ENCODE assay signal across 15 cellular contexts in genomic region chr7:68691261-68692216, GRCh38.
A peak's percentile ranks its signal among the peaks of the same experiment; 100 is the strongest.
DNase-seq lines count a peak whose midpoint lies in the region; TF ChIP-seq lines count a peak whose summit lies in the region.
"Had no signal": no experiment of that assay in that cellular context is flagged by ENCODE, and none has a peak within 500 bp of the region (broad histone marks: within the 10 kb centered on the region; RNA-seq: fewer than 3 reads in every experiment).

No MANE protein-coding gene starts in this region.

- 75 to 81% (median 76%) methylated on average over 12 of the region's 12 CpGs for WGBS in spleen, 5 donors

- intact Hi-C loops in spleen (cut with DNase I; ENCODE audit: low total_unique reads): no loop called here

- in situ Hi-C loops in astrocyte of the spinal cord (cut with HindIII; ENCODE audit: low sequenced_read_pairs): no loop called here

- H3K27me3 ChIP-seq in spleen (replicated peaks in 1 of 7): no peaks in the 10 kb centered on the region

- TF ChIP-seq POLR2A in spleen (IDR thresholded peaks at IDR 0.05): no peak

- TF ChIP-seq CTCF in astrocyte of the spinal cord (IDR thresholded peaks at IDR 0.05; ENCODE audit: low read depth, low read length): no peak
- TF ChIP-seq CTCF in spleen (IDR thresholded peaks at IDR 0.05 in 8 of 11, conservative IDR thresholded peaks at IDR 0.05 in 3 of 11): no peak

- DNase-seq in NCI-H748 (lab: John Stamatoyannopoulos, UW; ENCODE audit: unreplicated experiment) (peak; percentile 50), NCI-H748 treated with DMSO at 0.1 percent for 48 hours (lab: John Stamatoyannopoulos, UW) (no peak), astrocyte of the spinal cord (ENCODE audit: low read depth, low spot score) (peak; percentile 88), kidney glomerular epithelial cell (lab: John Stamatoyannopoulos, UW) (peak; percentile 90), 8988T (no peak), spleen (no peak), NCI-H1694 (lab: John Stamatoyannopoulos, UW) (no peak)
- DNase-seq in activated CD4-positive, CD25-positive, alpha-beta regulatory T cell (lab: John Stamatoyannopoulos, UW): no peak
- DNase-seq: activated CD4-positive, alpha-beta T cell treated with anti-CD3 and anti-CD28 coated beads, Interleukin-2, amount 10 ng/mL, durations not matched to agents 7 days and 5 days; NCI-H1105 treated with DMSO at 0.1 percent for 48 hours; NCI-H510A; nephron progenitor cell; stimulated activated CD4-positive, alpha-beta T cell treated with anti-CD3 and anti-CD28 coated beads, Interleukin-12 subunit alpha, Interleukin-12 subunit beta, amount 100 ng/mL, for 4 hours; substantia nigra had no signal

- H3K27ac ChIP-seq in spleen: no peak overlapping the region
- H3K27ac ChIP-seq: 22Rv1 had no signal

- H3K4me3 ChIP-seq in astrocyte of the spinal cord (ENCODE audit: low read depth, low read length) (no peak overlapping the region), spleen (no peak overlapping the region)

- no peaks in the 10 kb centered on the region for H3K4me1 ChIP-seq in spleen

- peaks cover 0 to 40% (median 7%) of the 10 kb centered on the region in 8 donors for H3K9me3 ChIP-seq in spleen

- no peaks in the 10 kb centered on the region for H3K36me3 ChIP-seq in spleen

Comparison
In these comparisons a context has a peak if more than half of its experiments do, and no peak if none do; other contexts are left out.
1. DNase-seq: peak in NCI-H748 (single experiment), astrocyte of the spinal cord (single experiment) and kidney glomerular epithelial cell (single experiment); none in NCI-H748 treated with DMSO at 0.1 percent for 48 hours (single experiment), 8988T (single experiment), spleen (single experiment), NCI-H1694 (single experiment) and activated CD4-positive, CD25-positive, alpha-beta regulatory T cell (0 of 4).